Comparison of ENCODE assay signal across 14 cellular contexts in genomic region chr10:75115137-75115536, GRCh38. TPM values are rescaled to one million over a fixed set of nuclear protein-coding genes. Genes with fewer than 3 reads are reported as not detected.
A peak's percentile ranks its signal among the peaks of the same experiment; 100 is the strongest.
DNase-seq lines count a peak whose midpoint lies in the region; ATAC-seq and TF ChIP-seq lines count a peak whose summit lies in the region.
"Had no signal": no experiment of that assay in that cellular context is flagged by ENCODE, and none has a peak within 500 bp of the region (broad histone marks: within the 10 kb centered on the region; RNA-seq: fewer than 3 reads in every experiment).

No MANE protein-coding gene starts in this region.

- H3K4me1 Mint-ChIP-seq in T-helper 17 cell: peaks cover 32% of the 10 kb centered on the region

- H3K27me3 ChIP-seq in left ventricle myocardium inferior (ENCODE audit: low read depth) (no peaks in the 10 kb centered on the region), suprapubic skin (no peaks in the 10 kb centered on the region)

- H3K4me1 ChIP-seq in left ventricle myocardium inferior (peaks cover 94% of the 10 kb centered on the region), suprapubic skin (peaks cover 45% of the 10 kb centered on the region)

- ATAC-seq in Right ventricle myocardium superior (ENCODE audit: poor library complexity) (no peak), T-helper 17 cell (no peak), HG03378 (IDR thresholded peaks at IDR 0.05; ENCODE audit: unreplicated experiment) (no peak)
- ATAC-seq: HCT116; stimulated activated naive B cell treated with anti-CD40 and anti-IgM and Interleukin-4, amounts not matched to agents 10 μg/mL and 1 μg/mL and 100 μg/mL, for 72 hours had no signal

- no peak for TF ChIP-seq POLR2A in suprapubic skin (IDR thresholded peaks at IDR 0.05)

- H3K9me3 ChIP-seq in left ventricle myocardium inferior (replicated peaks) (no peaks in the 10 kb centered on the region), T-helper 17 cell (ENCODE audit: control insufficient read depth, low read length, poor library complexity, severe bottlenecking) (no peaks in the 10 kb centered on the region), suprapubic skin (no peaks in the 10 kb centered on the region)

- peak overlapping the region; percentile 5 for H3K4me3 Mint-ChIP-seq in T-helper 17 cell
- H3K4me3 Mint-ChIP-seq: stimulated activated naive B cell treated with anti-CD40 and anti-IgM and Interleukin-4, amounts not matched to agents 10 μg/mL and 1 μg/mL and 100 μg/mL, for 72 hours had no signal

- no peak overlapping the region for H3K4me3 ChIP-seq in left ventricle myocardium inferior
- no peak overlapping the region for H3K4me3 ChIP-seq in fibroblast of pulmonary artery (replicated peaks; ENCODE audit: low read depth, low read length)
- no peak overlapping the region for H3K4me3 ChIP-seq in suprapubic skin
- H3K4me3 ChIP-seq: lung had no signal

- TF ChIP-seq EP300 in suprapubic skin (IDR thresholded peaks at IDR 0.05): no peak

- H3K27ac Mint-ChIP-seq in T-helper 17 cell: peak overlapping the region; percentile 14
- H3K27ac Mint-ChIP-seq: stimulated activated naive B cell treated with anti-CD40 and anti-IgM and Interleukin-4, amounts not matched to agents 10 μg/mL and 1 μg/mL and 100 μg/mL, for 72 hours had no signal

- POLR2A ChIA-PET in HEK293T (lab: Yijun Ruan, JAX): no interaction called here

- H3K36me3 ChIP-seq in left ventricle myocardium inferior (no peaks in the 10 kb centered on the region), suprapubic skin (no peaks in the 10 kb centered on the region)

- H3K27ac ChIP-seq in left ventricle myocardium inferior (replicated peaks) (peak overlapping the region; percentile 96), suprapubic skin (no peak overlapping the region)

- CTCF ChIA-PET in HEK293T (lab: Yijun Ruan, JAX): no interaction called here

- peaks cover 4% of the 10 kb centered on the region for H3K36me3 Mint-ChIP-seq in T-helper 17 cell (ENCODE audit: low read depth)

- intact Hi-C loops in left ventricle myocardium inferior (cut with micrococcal nuclease): no loop called here
- intact Hi-C loops in Right ventricle myocardium superior (cut with DNase I): loop anchor here (10.0 kb wide), 1 partner anchor 290 kb away; the partner anchor contains the start of gene KAT6B

- no peak for DNase-seq in left ventricle myocardium inferior
- no peak for DNase-seq in Right ventricle myocardium superior
- DNase-seq in T-helper 17 cell: no peak
- DNase-seq in fibroblast of pulmonary artery (ENCODE audit: low read depth): peak; percentile 51
- no peak for DNase-seq in NCI-H2081 treated with DMSO at 0.1 percent for 48 hours (lab: John Stamatoyannopoulos, UW)
- DNase-seq in HEK293T (ENCODE audit: extremely low spot score): no peak
- no peak for DNase-seq in suprapubic skin (ENCODE audit: low spot score in 2 of 2)
- DNase-seq: NCI-H1436; NCI-H524 treated with DMSO at 0.1 percent for 48 hours; SHP77 treated with DMSO at 0.1 percent for 48 hours; stimulated activated naive B cell treated with anti-CD40 and anti-IgM and Interleukin-4, amounts not matched to agents 10 μg/mL and 1 μg/mL and 100 μg/mL, for 72 hours had no signal

- H3K27me3 Mint-ChIP-seq in T-helper 17 cell: no peaks in the 10 kb centered on the region
- H3K27me3 Mint-ChIP-seq: stimulated activated naive B cell treated with anti-CD40 and anti-IgM and Interleukin-4, amounts not matched to agents 10 μg/mL and 1 μg/mL and 100 μg/mL, for 72 hours had no signal

- 72% methylated on average over 2 of the region's 2 CpGs for WGBS in suprapubic skin

- TF ChIP-seq CTCF in left ventricle myocardium inferior (IDR thresholded peaks at IDR 0.05; ENCODE audit: borderline replicate concordance) (no peak), fibroblast of pulmonary artery (IDR thresholded peaks at IDR 0.05; ENCODE audit: low read length, missing control alignments) (no peak), suprapubic skin (IDR thresholded peaks at IDR 0.05) (no peak)

TF ChIP-seq in HEK293T, 16 proteins besides CTCF, POLR2A, EP300 and RAD21:
- TF ChIP-seq NFRKB (IDR thresholded peaks at IDR 0.05): no peak
- TF ChIP-seq L3MBTL2 (conservative IDR thresholded peaks at IDR 0.05): no peak
- TF ChIP-seq FOXA1 (IDR thresholded peaks at IDR 0.05): no peak
- no peak for TF ChIP-seq HDGF (IDR thresholded peaks at IDR 0.05; ENCODE audit: borderline replicate concordance)
- no peak for TF ChIP-seq PKNOX1 (IDR thresholded peaks at IDR 0.05)
- no peak for TF ChIP-seq BHLHE40 (IDR thresholded peaks at IDR 0.05; ENCODE audit: borderline replicate concordance)
- TF ChIP-seq FOXM1 (IDR thresholded peaks at IDR 0.05; ENCODE audit: borderline replicate concordance): no peak
- TF ChIP-seq ELF4 (IDR thresholded peaks at IDR 0.05): no peak
- no peak for TF ChIP-seq ZNF384 (IDR thresholded peaks at IDR 0.05)
- no peak for TF ChIP-seq ARNT (IDR thresholded peaks at IDR 0.05)
- no peak for TF ChIP-seq SP1 (IDR thresholded peaks at IDR 0.05)
- TF ChIP-seq LEF1 (IDR thresholded peaks at IDR 0.05; ENCODE audit: borderline replicate concordance): no peak
- TF ChIP-seq FOXK2 (IDR thresholded peaks at IDR 0.05): no peak
- no peak for TF ChIP-seq TARDBP (IDR thresholded peaks at IDR 0.05)

RNA-seq across cellular contexts. Expression of gene SAMD8, which starts 3.7 kb away (rescaled TPM):
- total RNA-seq in left ventricle myocardium inferior (24.6 TPM), Right ventricle myocardium superior (23.3 TPM), T-helper 17 cell (10 to 100 TPM; 25.2 to 34.2 TPM), suprapubic skin (10 to 100 TPM; 20.3 to 29.1 (median 22.8) TPM)
